In genomic region chr1:43147625-43148319, GRCh38 we compare ENCODE assay signal across 8 cellular contexts. TPM values are rescaled to one million over a fixed set of nuclear protein-coding genes. Genes with fewer than 3 reads are reported as not detected.
DNase-seq lines count a peak whose midpoint lies in the region; ATAC-seq and TF ChIP-seq lines count a peak whose summit lies in the region.

No MANE protein-coding gene starts in this region.

- H3K27me3 ChIP-seq in CD8-positive, alpha-beta T cell (ENCODE audit: insufficient read depth, low read length) = peaks cover 14% of the 10 kb centered on the region
- peaks cover 56% of the 10 kb centered on the region for H3K27me3 ChIP-seq in skeletal muscle satellite cell (ENCODE audit: control insufficient read depth, insufficient read depth, low read length)

- TF ChIP-seq CTCF in CD8-positive, alpha-beta T cell (IDR thresholded peaks at IDR 0.05) = no peak
- TF ChIP-seq CTCF in cardiac fibroblast (IDR thresholded peaks at IDR 0.05; ENCODE audit: low read depth, low read length) = no peak

- H3K36me3 ChIP-seq in CD8-positive, alpha-beta T cell (ENCODE audit: insufficient read depth, low read length) = no peaks in the 10 kb centered on the region
- no peaks in the 10 kb centered on the region for H3K36me3 ChIP-seq in SK-N-MC (ENCODE audit: insufficient read depth, low read length)
- no peaks in the 10 kb centered on the region for H3K36me3 ChIP-seq in skeletal muscle satellite cell (ENCODE audit: insufficient read depth, low read length)

- peak overlapping the region; percentile 6 for H3K4me3 Mint-ChIP-seq in CD8-positive, alpha-beta T cell

- peaks cover 69% of the 10 kb centered on the region for H3K27me3 Mint-ChIP-seq in CD8-positive, alpha-beta T cell (ENCODE audit: low read depth)

- no peak overlapping the region for H3K27ac ChIP-seq in CD8-positive, alpha-beta T cell (ENCODE audit: low read depth, low read length)
- H3K27ac ChIP-seq in SK-N-MC = no peak overlapping the region

- H3K27ac Mint-ChIP-seq in CD8-positive, alpha-beta T cell = no peak overlapping the region

- peak overlapping the region; percentile 90 for H3K4me2 ChIP-seq in skeletal muscle satellite cell (ENCODE audit: low read length)

- H3K9me3 ChIP-seq in CD8-positive, alpha-beta T cell (ENCODE audit: low read length) = no peaks in the 10 kb centered on the region
- H3K9me3 ChIP-seq in SK-N-MC (ENCODE audit: low read depth, low read length) (no peaks in the 10 kb centered on the region), skeletal muscle satellite cell (replicated peaks; ENCODE audit: low read length) (no peaks in the 10 kb centered on the region)

- peaks cover 10% of the 10 kb centered on the region for H3K4me1 ChIP-seq in CD8-positive, alpha-beta T cell (ENCODE audit: insufficient read depth, low read length)
- peaks cover 3% of the 10 kb centered on the region for H3K4me1 ChIP-seq in skeletal muscle satellite cell (ENCODE audit: control insufficient read depth, insufficient read depth, low read length)

- H3K36me3 Mint-ChIP-seq in CD8-positive, alpha-beta T cell = no peaks in the 10 kb centered on the region

- H3K9me3 Mint-ChIP-seq in CD8-positive, alpha-beta T cell = no peaks in the 10 kb centered on the region

- peak overlapping the region; percentile 30 for H3K4me3 ChIP-seq in CD8-positive, alpha-beta T cell (ENCODE audit: low read depth, low read length)
- H3K4me3 ChIP-seq in SK-N-MC = peak overlapping the region; percentile 79
- peak overlapping the region; percentile 50 to 55 for H3K4me3 ChIP-seq in cardiac fibroblast (replicated peaks in 1 of 2; ENCODE audit: low read depth in 2 of 2, low read length in 2 of 2)
- peak overlapping the region; percentile 65 for H3K4me3 ChIP-seq in skeletal muscle satellite cell (ENCODE audit: low read length)

- POLR2A ChIA-PET in CD8-positive, alpha-beta T cell (lab: Charles Lee) = no interaction called here

- H3K4me1 Mint-ChIP-seq in CD8-positive, alpha-beta T cell (ENCODE audit: low read depth) = peaks cover 8% of the 10 kb centered on the region

- ATAC-seq in CD8-positive, alpha-beta T cell = peak; percentile 36

- peak in 2 of 7 experiments; percentile 15 to 18 for DNase-seq in CD8-positive, alpha-beta T cell
- DNase-seq in M059J (ENCODE audit: low read depth) (peak; percentile 74), SK-N-MC (ENCODE audit: low read depth, low spot score) (peak; percentile 42), cardiac fibroblast (ENCODE audit: low read depth in 2 of 2) (peak; percentile 54 to 76), iPS-NIHi7 (ENCODE audit: extremely low spot score) (peak; percentile 99), SKM-1 (lab: John Stamatoyannopoulos, UW; ENCODE audit: unreplicated experiment) (no peak), HPDE6-E6E7 (ENCODE audit: extremely low spot score) (no peak)

- no peak overlapping the region for H3K9ac ChIP-seq in SK-N-MC (ENCODE audit: insufficient read length)
- H3K9ac ChIP-seq in skeletal muscle satellite cell (ENCODE audit: low read depth, low read length) = peak overlapping the region; percentile 9

- CTCF ChIA-PET in CD8-positive, alpha-beta T cell (lab: Charles Lee) = no interaction called here

- intact Hi-C loops in CD8-positive, alpha-beta T cell (cut with DNase I, micrococcal nuclease) = no loop called here

RNA-seq across cellular contexts. Expression of gene EBNA1BP2, which starts 24.3 kb away (rescaled TPM):
- 10 to 100 TPM; 22.1 to 23.1 TPM for total RNA-seq in CD8-positive, alpha-beta T cell
- total RNA-seq in M059J (2014; rRNA removed; shearing (Covaris generic)) = 150 and 165 TPM in 2 replicates
- 119 and 125 TPM in 2 replicates for total RNA-seq in skeletal muscle satellite cell (2012; rRNA removed)

RNA-seq across cellular contexts. Expression of gene CFAP57, which starts 24.4 kb away (rescaled TPM):
- total RNA-seq in CD8-positive, alpha-beta T cell = not detected
- 0.67 TPM in 1 of 2 replicates, not detected in the other for total RNA-seq in M059J (2014; rRNA removed; shearing (Covaris generic))
- total RNA-seq in skeletal muscle satellite cell (2012; rRNA removed) = not detected in 2 replicates

Comparison
In these comparisons a context has a peak if more than half of its experiments do, and no peak if none do; other contexts are left out.
1. DNase-seq: peak in M059J (single experiment), SK-N-MC (single experiment), cardiac fibroblast (2 of 2) and iPS-NIHi7 (single experiment); none in SKM-1 (single experiment) and HPDE6-E6E7 (single experiment).
2. Peak in every context shown above with its lines, with median percentiles within 50 percentile points of each other: H3K4me3 ChIP-seq.